19 cellular contexts compared by ENCODE assay signal in the genomic region with DNA sequence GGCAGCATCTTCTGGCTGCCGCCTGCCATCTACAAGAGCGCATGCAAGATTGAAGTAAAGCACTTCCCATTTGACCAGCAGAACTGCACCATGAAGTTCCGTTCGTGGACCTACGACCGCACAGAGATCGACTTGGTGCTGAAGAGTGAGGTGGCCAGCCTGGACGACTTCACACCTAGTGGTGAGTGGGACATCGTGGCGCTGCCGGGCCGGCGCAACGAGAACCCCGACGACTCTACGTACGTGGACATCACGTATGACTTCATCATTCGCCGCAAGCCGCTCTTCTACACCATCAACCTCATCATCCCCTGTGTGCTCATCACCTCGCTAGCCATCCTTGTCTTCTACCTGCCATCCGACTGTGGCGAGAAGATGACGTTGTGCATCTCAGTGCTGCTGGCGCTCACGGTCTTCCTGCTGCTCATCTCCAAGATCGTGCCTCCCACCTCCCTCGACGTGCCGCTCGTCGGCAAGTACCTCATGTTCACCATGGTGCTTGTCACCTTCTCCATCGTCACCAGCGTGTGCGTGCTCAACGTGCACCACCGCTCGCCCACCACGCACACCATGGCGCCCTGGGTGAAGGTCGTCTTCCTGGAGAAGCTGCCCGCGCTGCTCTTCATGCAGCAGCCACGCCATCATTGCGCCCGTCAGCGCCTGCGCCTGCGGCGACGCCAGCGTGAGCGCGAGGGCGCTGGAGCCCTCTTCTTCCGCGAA. TPM values are rescaled to one million over a fixed set of nuclear protein-coding genes. Genes with fewer than 3 reads are reported as not detected.
DNase-seq lines count a peak whose midpoint lies in the region; ATAC-seq and TF ChIP-seq lines count a peak whose summit lies in the region.
"Had no signal": no experiment of that assay in that cellular context is flagged by ENCODE, and none has a peak within 500 bp of the region (broad histone marks: within the 10 kb centered on the region; RNA-seq: fewer than 3 reads in every experiment).

No MANE protein-coding gene starts in this region.

- peak overlapping the region; percentile 39 for H3K4me3 Mint-ChIP-seq in natural killer cell treated with Interleukin-12 subunit alpha and Interleukin-12 subunit beta and Interleukin-15 and Interleukin-18, amount 100 ng/mL, for 72 hours
- H3K4me3 Mint-ChIP-seq in natural killer cell (no peak overlapping the region), endodermal cell (no peak overlapping the region)
- H3K4me3 Mint-ChIP-seq: B cell, HFFc6 had no signal

- DNase-seq in natural killer cell treated with Interleukin-12 subunit alpha and Interleukin-12 subunit beta and Interleukin-15 and Interleukin-18, amount 100 ng/mL, for 72 hours (ENCODE audit: low spot score) = no peak
- no peak for DNase-seq in natural killer cell
- peak; percentile 36 for DNase-seq in endodermal cell
- no peak for DNase-seq in neuronal stem cell (ENCODE audit: low spot score)
- DNase-seq in D341Med (ENCODE audit: low spot score) = no peak
- no peak for DNase-seq in stimulated activated CD4-positive, alpha-beta T cell treated with anti-CD3 and anti-CD28 coated beads, Interleukin-4, amount 100 ng/mL, for 24 hours
- no peak for DNase-seq in occipital lobe (lab: John Stamatoyannopoulos, UW)
- DNase-seq: ACHN; C1 segment of cervical spinal cord; CD4-positive, alpha-beta memory T cell; DMS153; DMS79 treated with DMSO at 0.1 percent for 48 hours; EL; HCEC 1CT; HFFc6 had no signal

- H3K4me3 ChIP-seq in endodermal cell (ENCODE audit: low read length) (no peak overlapping the region), neuronal stem cell (ENCODE audit: low read length in 2 of 2) (no peak overlapping the region)

- no peak overlapping the region for H2AFZ ChIP-seq in neuronal stem cell (ENCODE audit: low read length)

- peaks cover 18 to 22% of the 10 kb centered on the region in 2 donors for H3K27me3 Mint-ChIP-seq in natural killer cell treated with Interleukin-12 subunit alpha and Interleukin-12 subunit beta and Interleukin-15 and Interleukin-18, amount 100 ng/mL, for 72 hours
- H3K27me3 Mint-ChIP-seq in natural killer cell (ENCODE audit: low read depth in 2 of 2) (peaks cover 18 to 26% of the 10 kb centered on the region in 2 donors), endodermal cell (ENCODE audit: insufficient read depth) (peaks cover 32% of the 10 kb centered on the region)

- 95 to 99% methylated on average over 49 to 59 of the region's 59 CpGs for WGBS in endodermal cell (ENCODE audit: insufficient coverage in 1 of 2, insufficient read length in 1 of 2), 2 experiments
- no CpG with 5 or more reads among the region's 59 CpGs for WGBS in neuronal stem cell (ENCODE audit: extremely low coverage in 2 of 2, insufficient read length in 2 of 2, insufficient replicate concordance in 1 of 2), 2 donors

- H3K9me3 Mint-ChIP-seq in natural killer cell treated with Interleukin-12 subunit alpha and Interleukin-12 subunit beta and Interleukin-15 and Interleukin-18, amount 100 ng/mL, for 72 hours = no peaks in the 10 kb centered on the region
- H3K9me3 Mint-ChIP-seq in natural killer cell = no peaks in the 10 kb centered on the region
- no peaks in the 10 kb centered on the region for H3K9me3 Mint-ChIP-seq in endodermal cell
- H3K9me3 Mint-ChIP-seq: CD4-positive, alpha-beta memory T cell; HFFc6 had no signal

- H4K8ac ChIP-seq in neuronal stem cell (ENCODE audit: low read depth, low read length) = no peak overlapping the region

- no peak overlapping the region for H3K27ac Mint-ChIP-seq in natural killer cell treated with Interleukin-12 subunit alpha and Interleukin-12 subunit beta and Interleukin-15 and Interleukin-18, amount 100 ng/mL, for 72 hours
- H3K27ac Mint-ChIP-seq in natural killer cell (no peak overlapping the region), endodermal cell (no peak overlapping the region)
- H3K27ac Mint-ChIP-seq: B cell, HFFc6 had no signal

- no peak for TF ChIP-seq CTCF in natural killer cell (IDR thresholded peaks at IDR 0.05)
- TF ChIP-seq CTCF in endodermal cell (conservative IDR thresholded peaks at IDR 0.05) = no peak

- H3K79me1 ChIP-seq in neuronal stem cell (ENCODE audit: low read depth, low read length) = no peaks in the 10 kb centered on the region

- no peak overlapping the region for H3K18ac ChIP-seq in neuronal stem cell (ENCODE audit: low read length)

- no peaks in the 10 kb centered on the region for H3K36me3 Mint-ChIP-seq in natural killer cell treated with Interleukin-12 subunit alpha and Interleukin-12 subunit beta and Interleukin-15 and Interleukin-18, amount 100 ng/mL, for 72 hours
- no peaks in the 10 kb centered on the region for H3K36me3 Mint-ChIP-seq in natural killer cell
- no peaks in the 10 kb centered on the region for H3K36me3 Mint-ChIP-seq in endodermal cell (ENCODE audit: low read depth)
- H3K36me3 Mint-ChIP-seq: CD4-positive, alpha-beta memory T cell had no signal

- ATAC-seq in natural killer cell treated with Interleukin-12 subunit alpha and Interleukin-12 subunit beta and Interleukin-15 and Interleukin-18, amount 100 ng/mL, for 72 hours = no peak
- ATAC-seq in natural killer cell = no peak
- ATAC-seq: HepG2 had no signal

- H3K9me3 ChIP-seq in endodermal cell (ENCODE audit: control insufficient read depth, low read length) (no peaks in the 10 kb centered on the region), neuronal stem cell (replicated peaks in 1 of 2; ENCODE audit: control insufficient read depth in 2 of 2, insufficient read depth in 1 of 2, low read depth in 1 of 2, low read length in 2 of 2) (no peaks in the 10 kb centered on the region)

- H2BK5ac ChIP-seq in neuronal stem cell (ENCODE audit: low read length) = no peak overlapping the region

- H2BK120ac ChIP-seq in neuronal stem cell (ENCODE audit: low read depth, low read length) = no peak overlapping the region

- H4K91ac ChIP-seq in neuronal stem cell (ENCODE audit: low read depth, low read length, poor library complexity) = no peak overlapping the region

- no peak overlapping the region for H3K9ac ChIP-seq in endodermal cell (ENCODE audit: extremely low read depth, low read length, poor library complexity, severe bottlenecking)
- no peak overlapping the region for H3K9ac ChIP-seq in neuronal stem cell (ENCODE audit: low read depth, low read length, poor library complexity)

- no peak overlapping the region for H3K4me2 ChIP-seq in neuronal stem cell (ENCODE audit: insufficient read depth, low read length, poor library complexity, severe bottlenecking)

- H2BK15ac ChIP-seq in neuronal stem cell (ENCODE audit: low read length) = no peak overlapping the region

- H3K27ac ChIP-seq in endodermal cell (ENCODE audit: low read depth, low read length) (no peak overlapping the region), neuronal stem cell (replicated peaks; ENCODE audit: low read length) (no peak overlapping the region)

- H3K4me1 Mint-ChIP-seq in natural killer cell treated with Interleukin-12 subunit alpha and Interleukin-12 subunit beta and Interleukin-15 and Interleukin-18, amount 100 ng/mL, for 72 hours (ENCODE audit: low read depth in 2 of 2) = peaks cover 8 to 11% of the 10 kb centered on the region in 2 donors
- H3K4me1 Mint-ChIP-seq in natural killer cell (peaks cover 10% of the 10 kb centered on the region in 2 donors), endodermal cell (peaks cover 18% of the 10 kb centered on the region)

- H3K4ac ChIP-seq in neuronal stem cell (ENCODE audit: low read length) = no peak overlapping the region

- no peak overlapping the region for H2BK12ac ChIP-seq in neuronal stem cell (ENCODE audit: low read length)

- H2AK5ac ChIP-seq in neuronal stem cell (ENCODE audit: low read depth, low read length) = no peak overlapping the region

- H3K27me3 ChIP-seq in endodermal cell (ENCODE audit: control insufficient read depth, insufficient read depth, low read length, poor library complexity, severe bottlenecking) (peaks cover 28% of the 10 kb centered on the region), neuronal stem cell (ENCODE audit: control insufficient read depth in 3 of 3, insufficient read depth in 3 of 3, low read depth in 1 of 3, low read length in 3 of 3) (peaks cover 0 to 12% (median 0%) of the 10 kb centered on the region in 3 experiments)

- intact Hi-C loops in natural killer cell (cut with micrococcal nuclease) = no loop called here

- H3K4me1 ChIP-seq in endodermal cell (ENCODE audit: control insufficient read depth, insufficient read depth, low read length) (peaks cover 7% of the 10 kb centered on the region), neuronal stem cell (ENCODE audit: control insufficient read depth in 2 of 2, insufficient read depth in 1 of 2, low read depth in 1 of 2, low read length in 2 of 2) (peaks cover 9 to 12% of the 10 kb centered on the region in 2 donors)

- H3K36me3 ChIP-seq in endodermal cell (ENCODE audit: control insufficient read depth, insufficient read depth, low read length) (peaks cover 9% of the 10 kb centered on the region), neuronal stem cell (replicated peaks in 1 of 2; ENCODE audit: control insufficient read depth in 2 of 2, insufficient read depth in 2 of 2, low read length in 2 of 2) (peaks cover 3 to 55% of the 10 kb centered on the region in 2 donors)

- peak overlapping the region; percentile 65 for H3K14ac ChIP-seq in neuronal stem cell (ENCODE audit: low read length)

- H3K23ac ChIP-seq in neuronal stem cell (ENCODE audit: low read depth, low read length, poor library complexity) = peak overlapping the region; percentile 90

RNA-seq across cellular contexts. Expression of gene CHRNB2, which starts 3.8 kb away (rescaled TPM):
- total RNA-seq in natural killer cell treated with Interleukin-12 subunit alpha and Interleukin-12 subunit beta and Interleukin-15 and Interleukin-18, amount 100 ng/mL, for 72 hours = not detected
- total RNA-seq in natural killer cell (not detected), endodermal cell (under 1 TPM; 0.18 to 0.55 TPM), occipital lobe (20.4 TPM)
- 3.6 TPM for polyA plus RNA-seq in endodermal cell (2013, experiment 1 of 2)
- polyA plus RNA-seq in endodermal cell (2013, experiment 2 of 2) = 3.1 TPM
- 0.66 TPM for polyA plus RNA-seq in neuronal stem cell (2013, experiment 1 of 2)
- polyA plus RNA-seq in neuronal stem cell (2013, experiment 2 of 2) = 0.51 TPM
- total RNA-seq: A172; B cell; CD4-positive, alpha-beta memory T cell; H4 had no signal
- polyA plus RNA-seq: CD4-positive, alpha-beta memory T cell had no signal

RNA-seq across cellular contexts. Expression of gene UBE2Q1, which starts 12.9 kb away (rescaled TPM):
- 100 to 1,000 TPM in 1 of 2 donors, 10 to 100 TPM in 1; 95.2 to 123 TPM for total RNA-seq in natural killer cell treated with Interleukin-12 subunit alpha and Interleukin-12 subunit beta and Interleukin-15 and Interleukin-18, amount 100 ng/mL, for 72 hours
- 100 to 1,000 TPM; 100 to 137 (median 112) TPM for total RNA-seq in natural killer cell
- 10 to 100 TPM; 83.0 to 94.7 TPM for total RNA-seq in endodermal cell
- 80.8 TPM for polyA plus RNA-seq in endodermal cell (2013, experiment 1 of 2)
- 55.1 TPM for polyA plus RNA-seq in endodermal cell (2013, experiment 2 of 2)
- 50.6 TPM for polyA plus RNA-seq in neuronal stem cell (2013, experiment 1 of 2)
- polyA plus RNA-seq in neuronal stem cell (2013, experiment 2 of 2) = 49.4 TPM
- 20.6 TPM for total RNA-seq in occipital lobe

RNA-seq across cellular contexts. Expression of gene ADAR, which starts 36.6 kb away (rescaled TPM):
- 100 to 1,000 TPM; 232 to 257 TPM for total RNA-seq in natural killer cell treated with Interleukin-12 subunit alpha and Interleukin-12 subunit beta and Interleukin-15 and Interleukin-18, amount 100 ng/mL, for 72 hours
- total RNA-seq in natural killer cell (100 to 1,000 TPM; 260 to 281 (median 265) TPM), endodermal cell (100 to 1,000 TPM; 148 to 166 TPM), occipital lobe (59.1 TPM)
- 90.5 TPM for polyA plus RNA-seq in endodermal cell (2013, experiment 1 of 2)
- polyA plus RNA-seq in endodermal cell (2013, experiment 2 of 2) = 91.7 TPM
- 63.7 TPM for polyA plus RNA-seq in neuronal stem cell (2013, experiment 1 of 2)
- 66.8 TPM for polyA plus RNA-seq in neuronal stem cell (2013, experiment 2 of 2)

Comparison
In these comparisons a context has a peak if more than half of its experiments do, and no peak if none do; other contexts are left out.
1. RNA of gene CHRNB2, which starts 3.8 kb away (total RNA-seq): 20.4 TPM in occipital lobe (single experiment); 0.18 to 0.55 TPM in endodermal cell, not detected in natural killer cell and not detected in natural killer cell treated with Interleukin-12 subunit alpha and Interleukin-12 subunit beta and Interleukin-15 and Interleukin-18, amount 100 ng/mL, for 72 hours; every median in the first group is over 10 times any median in the second.